Comparison of ENCODE assay signal across 1 cellular context in the genomic region with DNA sequence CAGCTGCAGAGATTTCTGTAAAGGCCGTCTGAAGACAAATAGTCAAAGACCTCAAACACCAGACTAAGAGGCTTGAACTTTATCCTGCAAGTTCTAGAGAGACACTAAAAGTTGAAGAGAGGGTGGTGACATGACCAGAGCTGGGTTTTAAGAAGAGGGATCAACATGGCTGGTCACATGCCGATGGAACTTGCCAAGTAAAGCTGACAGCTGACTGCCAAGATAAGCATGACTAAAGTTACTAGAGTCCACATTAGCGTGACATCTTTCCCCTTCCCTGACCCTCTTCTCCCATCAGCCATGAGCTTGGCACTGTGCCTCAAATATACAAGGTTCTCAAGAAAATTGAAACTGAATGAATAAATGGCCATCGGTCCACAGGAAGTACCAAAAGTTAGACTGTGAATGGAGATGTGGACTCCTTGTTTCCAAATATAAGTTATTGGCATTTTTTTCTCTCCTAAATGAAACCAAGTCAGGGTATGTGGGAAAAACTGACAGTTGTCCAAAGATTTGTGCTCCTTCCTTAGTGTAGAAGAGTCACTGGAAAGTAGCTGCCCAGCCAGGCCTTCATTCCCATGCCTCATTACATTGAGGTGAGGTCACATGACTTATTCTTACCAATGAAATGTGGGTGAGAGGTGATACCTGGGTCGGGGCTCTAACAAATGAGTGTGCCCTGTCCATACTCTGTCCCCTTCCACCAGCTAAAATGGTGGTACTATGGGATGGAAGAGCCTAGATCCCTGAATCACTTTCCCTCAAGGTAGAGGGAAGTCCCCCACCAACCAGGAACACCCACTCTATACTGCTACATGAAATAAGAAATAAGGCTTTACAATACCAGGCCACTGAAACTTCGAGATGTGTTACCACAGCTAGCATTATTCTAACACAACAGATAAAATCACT.
TF ChIP-seq lines count a peak whose summit lies in the region.

No MANE protein-coding gene starts in this region.

TF ChIP-seq in SK-N-SH, 30 proteins besides CTCF, POLR2A, EP300 and RAD21 (continued from another document):
- TF ChIP-seq, protein P1, sequence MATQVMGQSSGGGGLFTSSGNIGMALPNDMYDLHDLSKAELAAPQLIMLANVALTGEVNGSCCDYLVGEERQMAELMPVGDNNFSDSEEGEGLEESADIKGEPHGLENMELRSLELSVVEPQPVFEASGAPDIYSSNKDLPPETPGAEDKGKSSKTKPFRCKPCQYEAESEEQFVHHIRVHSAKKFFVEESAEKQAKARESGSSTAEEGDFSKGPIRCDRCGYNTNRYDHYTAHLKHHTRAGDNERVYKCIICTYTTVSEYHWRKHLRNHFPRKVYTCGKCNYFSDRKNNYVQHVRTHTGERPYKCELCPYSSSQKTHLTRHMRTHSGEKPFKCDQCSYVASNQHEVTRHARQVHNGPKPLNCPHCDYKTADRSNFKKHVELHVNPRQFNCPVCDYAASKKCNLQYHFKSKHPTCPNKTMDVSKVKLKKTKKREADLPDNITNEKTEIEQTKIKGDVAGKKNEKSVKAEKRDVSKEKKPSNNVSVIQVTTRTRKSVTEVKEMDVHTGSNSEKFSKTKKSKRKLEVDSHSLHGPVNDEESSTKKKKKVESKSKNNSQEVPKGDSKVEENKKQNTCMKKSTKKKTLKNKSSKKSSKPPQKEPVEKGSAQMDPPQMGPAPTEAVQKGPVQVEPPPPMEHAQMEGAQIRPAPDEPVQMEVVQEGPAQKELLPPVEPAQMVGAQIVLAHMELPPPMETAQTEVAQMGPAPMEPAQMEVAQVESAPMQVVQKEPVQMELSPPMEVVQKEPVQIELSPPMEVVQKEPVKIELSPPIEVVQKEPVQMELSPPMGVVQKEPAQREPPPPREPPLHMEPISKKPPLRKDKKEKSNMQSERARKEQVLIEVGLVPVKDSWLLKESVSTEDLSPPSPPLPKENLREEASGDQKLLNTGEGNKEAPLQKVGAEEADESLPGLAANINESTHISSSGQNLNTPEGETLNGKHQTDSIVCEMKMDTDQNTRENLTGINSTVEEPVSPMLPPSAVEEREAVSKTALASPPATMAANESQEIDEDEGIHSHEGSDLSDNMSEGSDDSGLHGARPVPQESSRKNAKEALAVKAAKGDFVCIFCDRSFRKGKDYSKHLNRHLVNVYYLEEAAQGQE (IDR thresholded peaks at IDR 0.05; ENCODE audit: low read depth, low read length) = no peak
- TF ChIP-seq NRF1 (IDR thresholded peaks at IDR 0.05; ENCODE audit: low read depth, low read length) (no peak), SIN3A (IDR thresholded peaks at IDR 0.05; ENCODE audit: borderline replicate concordance, low read depth, low read length) (no peak), SMC3 (IDR thresholded peaks at IDR 0.05; ENCODE audit: low read depth, low read length) (no peak), FOXJ3 (CRISPR knock-in tag; IDR thresholded peaks at IDR 0.05) (no peak)
TF ChIP-seq in SK-N-SH: peak in this region for 0.
